1 cellular context compared by ENCODE assay signal in the genomic region with DNA sequence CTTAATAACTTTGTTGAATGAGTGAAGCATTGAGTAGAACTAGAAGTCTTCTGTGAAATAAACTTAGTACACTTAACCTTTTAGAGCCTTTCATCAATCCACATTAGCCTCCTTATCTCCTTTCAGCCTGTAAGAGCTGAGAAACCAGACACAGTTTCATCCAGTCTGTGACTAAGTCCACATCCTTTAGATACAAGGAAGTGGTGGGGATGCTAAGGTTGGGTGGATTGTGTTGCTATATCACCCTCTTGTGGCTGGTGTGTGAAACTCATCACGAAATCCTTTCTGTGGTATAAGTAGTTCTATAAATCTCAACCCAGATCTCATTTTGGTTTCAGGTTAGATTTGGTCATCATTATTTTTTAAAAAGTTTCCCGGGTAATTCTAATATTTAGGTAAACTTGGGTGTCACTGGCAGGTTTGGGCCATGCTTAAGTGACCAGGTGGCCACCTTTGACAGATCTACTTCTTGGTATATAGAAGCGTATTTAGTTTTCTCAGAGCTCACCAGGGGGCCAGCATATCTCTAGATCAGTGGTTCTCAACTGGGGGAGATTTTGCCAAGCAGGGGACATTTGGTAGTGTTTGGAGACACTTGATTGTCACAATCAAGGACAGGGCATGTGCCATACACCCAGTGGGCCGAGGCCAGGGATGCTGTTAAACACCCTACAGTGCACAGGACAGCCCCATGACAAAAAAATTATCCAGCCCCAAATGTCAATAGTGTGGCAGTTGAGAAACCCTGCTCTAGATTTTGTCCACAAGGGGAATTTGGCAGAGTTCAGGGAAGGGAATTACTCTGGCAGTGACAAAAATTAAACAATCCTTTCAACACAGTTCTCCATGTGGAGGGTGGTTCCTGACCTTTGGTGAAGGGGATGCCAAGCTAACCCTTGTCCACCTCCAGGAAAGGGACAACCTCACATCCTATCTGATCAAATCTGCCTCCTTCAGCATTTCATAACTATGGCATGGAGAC.
TF ChIP-seq lines count a peak whose summit lies in the region.

No MANE protein-coding gene starts in this region.

TF ChIP-seq in GM12878, 131 proteins besides CTCF, POLR2A, EP300 and RAD21:
- TF ChIP-seq MEF2A (IDR thresholded peaks at IDR 0.05; ENCODE audit: insufficient read depth, low read depth, low read length) (0 out of 2 replicates have a peak, but pooled peaks have one; percentile 56), POLR2AphosphoS5 (IDR thresholded peaks at IDR 0.05; ENCODE audit: low read length) (peak; percentile 53; the same call in 1 of the 2 replicates), RB1 (IDR thresholded peaks at IDR 0.05; ENCODE audit: borderline replicate concordance) (peak; percentile 42; the same call in 1 of the 2 replicates), CBFB (IDR thresholded peaks at IDR 0.05; ENCODE audit: low read depth) (peak; percentile 20; the same call in 1 of the 2 replicates), EED (IDR thresholded peaks at IDR 0.05; ENCODE audit: low read depth) (peak; percentile 72), CHD2 (IDR thresholded peaks at IDR 0.05; ENCODE audit: borderline replicate concordance, low read depth, low read length) (0 out of 2 replicates have a peak, but pooled peaks have one; percentile 19), PAX8 (IDR thresholded peaks at IDR 0.05) (no peak), POU2F2 (IDR thresholded peaks at IDR 0.05; ENCODE audit: borderline replicate concordance, low read depth, low read length) (0 out of 3 replicates have a peak, but pooled peaks have one; percentile 13), PML (IDR thresholded peaks at IDR 0.05; ENCODE audit: low read length) (peak; percentile 26; the same call in 1 of the 2 replicates), SKIL (IDR thresholded peaks at IDR 0.05; ENCODE audit: low read depth, poor library complexity, severe bottlenecking) (peak; percentile 48), MLLT1 (IDR thresholded peaks at IDR 0.05) (peak; percentile 39; the same call in 1 of the 2 replicates), NFIC (IDR thresholded peaks at IDR 0.05; ENCODE audit: low read depth, low read length) (no peak; the same call in 1 of the 2 replicates), IKZF1 (conservative IDR thresholded peaks at IDR 0.05) (peak; percentile 33), SMC3 (IDR thresholded peaks at IDR 0.05; ENCODE audit: borderline replicate concordance, low read length) (peak; percentile 99), YY1 (IDR thresholded peaks at IDR 0.05; ENCODE audit: low read depth, low read length) (0 out of 2 replicates have a peak, but pooled peaks have one; percentile 44), BACH1 (IDR thresholded peaks at IDR 0.05; ENCODE audit: borderline replicate concordance) (peak; percentile 1; the same call in 1 of the 2 replicates), ZNF207 (IDR thresholded peaks at IDR 0.05; ENCODE audit: borderline replicate concordance) (peak; percentile 53), POLR2AphosphoS2 (IDR thresholded peaks at IDR 0.05; ENCODE audit: low read depth, low read length) (peak; percentile 3; the same call in 1 of the 2 replicates), RELA (IDR thresholded peaks at IDR 0.05; ENCODE audit: borderline replicate concordance, partially characterized antibody) (no peak), SPI1 (IDR thresholded peaks at IDR 0.05; ENCODE audit: borderline replicate concordance, insufficient read depth, low read depth, low read length) (peak; percentile 72), ATF7 (IDR thresholded peaks at IDR 0.05; ENCODE audit: low read depth) (0 out of 2 replicates have a peak, but pooled peaks have one; percentile 54), FOXM1 (IDR thresholded peaks at IDR 0.05; ENCODE audit: low read depth, low read length) (peak; percentile 58; the same call in 1 of the 2 replicates), WRNIP1 (IDR thresholded peaks at IDR 0.05; ENCODE audit: borderline replicate concordance, low read depth, low read length) (0 out of 2 replicates have a peak, but pooled peaks have one; percentile 45), RFX5 (IDR thresholded peaks at IDR 0.05; ENCODE audit: low read depth, low read length) (no peak), CBX5 (IDR thresholded peaks at IDR 0.05; ENCODE audit: low read depth) (peak; percentile 46; the same call in 1 of the 2 replicates), RUNX3 (IDR thresholded peaks at IDR 0.05; ENCODE audit: low read length) (peak; percentile 76), IRF4 (IDR thresholded peaks at IDR 0.05; ENCODE audit: low read depth, low read length) (0 out of 2 replicates have a peak, but pooled peaks have one; percentile 43), ETV6 (conservative IDR thresholded peaks at IDR 0.05 in 1 of 2, IDR thresholded peaks at IDR 0.05 in 1 of 2; ENCODE audit: borderline replicate concordance in 1 of 2, low read depth in 1 of 2) (peak in 1 of 2 experiments; percentile 92; a peak in 2 of 4 replicates), ZNF687 (IDR thresholded peaks at IDR 0.05) (peak; percentile 85), IKZF2 (IDR thresholded peaks at IDR 0.05) (peak in 1 of 2 experiments; percentile 61; a peak in 2 of 4 replicates), NBN (IDR thresholded peaks at IDR 0.05) (peak; percentile 45; the same call in 1 of the 2 replicates)
- TF ChIP-seq, protein P1, sequence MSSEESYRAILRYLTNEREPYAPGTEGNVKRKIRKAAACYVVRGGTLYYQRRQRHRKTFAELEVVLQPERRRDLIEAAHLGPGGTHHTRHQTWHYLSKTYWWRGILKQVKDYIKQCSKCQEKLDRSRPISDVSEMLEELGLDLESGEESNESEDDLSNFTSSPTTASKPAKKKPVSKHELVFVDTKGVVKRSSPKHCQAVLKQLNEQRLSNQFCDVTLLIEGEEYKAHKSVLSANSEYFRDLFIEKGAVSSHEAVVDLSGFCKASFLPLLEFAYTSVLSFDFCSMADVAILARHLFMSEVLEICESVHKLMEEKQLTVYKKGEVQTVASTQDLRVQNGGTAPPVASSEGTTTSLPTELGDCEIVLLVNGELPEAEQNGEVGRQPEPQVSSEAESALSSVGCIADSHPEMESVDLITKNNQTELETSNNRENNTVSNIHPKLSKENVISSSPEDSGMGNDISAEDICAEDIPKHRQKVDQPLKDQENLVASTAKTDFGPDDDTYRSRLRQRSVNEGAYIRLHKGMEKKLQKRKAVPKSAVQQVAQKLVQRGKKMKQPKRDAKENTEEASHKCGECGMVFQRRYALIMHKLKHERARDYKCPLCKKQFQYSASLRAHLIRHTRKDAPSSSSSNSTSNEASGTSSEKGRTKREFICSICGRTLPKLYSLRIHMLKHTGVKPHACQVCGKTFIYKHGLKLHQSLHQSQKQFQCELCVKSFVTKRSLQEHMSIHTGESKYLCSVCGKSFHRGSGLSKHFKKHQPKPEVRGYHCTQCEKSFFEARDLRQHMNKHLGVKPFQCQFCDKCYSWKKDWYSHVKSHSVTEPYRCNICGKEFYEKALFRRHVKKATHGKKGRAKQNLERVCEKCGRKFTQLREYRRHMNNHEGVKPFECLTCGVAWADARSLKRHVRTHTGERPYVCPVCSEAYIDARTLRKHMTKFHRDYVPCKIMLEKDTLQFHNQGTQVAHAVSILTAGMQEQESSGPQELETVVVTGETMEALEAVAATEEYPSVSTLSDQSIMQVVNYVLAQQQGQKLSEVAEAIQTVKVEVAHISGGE (CRISPR knock-in tag; IDR thresholded peaks at IDR 0.05): no peak
- TF ChIP-seq, protein P2, sequence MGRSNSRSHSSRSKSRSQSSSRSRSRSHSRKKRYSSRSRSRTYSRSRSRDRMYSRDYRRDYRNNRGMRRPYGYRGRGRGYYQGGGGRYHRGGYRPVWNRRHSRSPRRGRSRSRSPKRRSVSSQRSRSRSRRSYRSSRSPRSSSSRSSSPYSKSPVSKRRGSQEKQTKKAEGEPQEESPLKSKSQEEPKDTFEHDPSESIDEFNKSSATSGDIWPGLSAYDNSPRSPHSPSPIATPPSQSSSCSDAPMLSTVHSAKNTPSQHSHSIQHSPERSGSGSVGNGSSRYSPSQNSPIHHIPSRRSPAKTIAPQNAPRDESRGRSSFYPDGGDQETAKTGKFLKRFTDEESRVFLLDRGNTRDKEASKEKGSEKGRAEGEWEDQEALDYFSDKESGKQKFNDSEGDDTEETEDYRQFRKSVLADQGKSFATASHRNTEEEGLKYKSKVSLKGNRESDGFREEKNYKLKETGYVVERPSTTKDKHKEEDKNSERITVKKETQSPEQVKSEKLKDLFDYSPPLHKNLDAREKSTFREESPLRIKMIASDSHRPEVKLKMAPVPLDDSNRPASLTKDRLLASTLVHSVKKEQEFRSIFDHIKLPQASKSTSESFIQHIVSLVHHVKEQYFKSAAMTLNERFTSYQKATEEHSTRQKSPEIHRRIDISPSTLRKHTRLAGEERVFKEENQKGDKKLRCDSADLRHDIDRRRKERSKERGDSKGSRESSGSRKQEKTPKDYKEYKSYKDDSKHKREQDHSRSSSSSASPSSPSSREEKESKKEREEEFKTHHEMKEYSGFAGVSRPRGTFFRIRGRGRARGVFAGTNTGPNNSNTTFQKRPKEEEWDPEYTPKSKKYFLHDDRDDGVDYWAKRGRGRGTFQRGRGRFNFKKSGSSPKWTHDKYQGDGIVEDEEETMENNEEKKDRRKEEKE (IDR thresholded peaks at IDR 0.05): no peak
- TF ChIP-seq, protein P3, sequence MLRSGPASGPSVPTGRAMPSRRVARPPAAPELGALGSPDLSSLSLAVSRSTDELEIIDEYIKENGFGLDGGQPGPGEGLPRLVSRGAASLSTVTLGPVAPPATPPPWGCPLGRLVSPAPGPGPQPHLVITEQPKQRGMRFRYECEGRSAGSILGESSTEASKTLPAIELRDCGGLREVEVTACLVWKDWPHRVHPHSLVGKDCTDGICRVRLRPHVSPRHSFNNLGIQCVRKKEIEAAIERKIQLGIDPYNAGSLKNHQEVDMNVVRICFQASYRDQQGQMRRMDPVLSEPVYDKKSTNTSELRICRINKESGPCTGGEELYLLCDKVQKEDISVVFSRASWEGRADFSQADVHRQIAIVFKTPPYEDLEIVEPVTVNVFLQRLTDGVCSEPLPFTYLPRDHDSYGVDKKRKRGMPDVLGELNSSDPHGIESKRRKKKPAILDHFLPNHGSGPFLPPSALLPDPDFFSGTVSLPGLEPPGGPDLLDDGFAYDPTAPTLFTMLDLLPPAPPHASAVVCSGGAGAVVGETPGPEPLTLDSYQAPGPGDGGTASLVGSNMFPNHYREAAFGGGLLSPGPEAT (IDR thresholded peaks at IDR 0.05; ENCODE audit: low read depth): 0 out of 2 replicates have a peak, but pooled peaks have one; percentile 23
- TF ChIP-seq, protein P4, sequence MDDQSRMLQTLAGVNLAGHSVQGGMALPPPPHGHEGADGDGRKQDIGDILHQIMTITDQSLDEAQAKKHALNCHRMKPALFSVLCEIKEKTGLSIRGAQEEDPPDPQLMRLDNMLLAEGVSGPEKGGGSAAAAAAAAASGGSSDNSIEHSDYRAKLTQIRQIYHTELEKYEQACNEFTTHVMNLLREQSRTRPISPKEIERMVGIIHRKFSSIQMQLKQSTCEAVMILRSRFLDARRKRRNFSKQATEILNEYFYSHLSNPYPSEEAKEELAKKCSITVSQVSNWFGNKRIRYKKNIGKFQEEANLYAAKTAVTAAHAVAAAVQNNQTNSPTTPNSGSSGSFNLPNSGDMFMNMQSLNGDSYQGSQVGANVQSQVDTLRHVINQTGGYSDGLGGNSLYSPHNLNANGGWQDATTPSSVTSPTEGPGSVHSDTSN (IDR thresholded peaks at IDR 0.05; ENCODE audit: insufficient replicate concordance, low read depth, low read length): no peak
TF ChIP-seq in GM12878: peak in this region for 28.
